ENCODE assay signal across 14 cellular contexts in the genomic region with DNA sequence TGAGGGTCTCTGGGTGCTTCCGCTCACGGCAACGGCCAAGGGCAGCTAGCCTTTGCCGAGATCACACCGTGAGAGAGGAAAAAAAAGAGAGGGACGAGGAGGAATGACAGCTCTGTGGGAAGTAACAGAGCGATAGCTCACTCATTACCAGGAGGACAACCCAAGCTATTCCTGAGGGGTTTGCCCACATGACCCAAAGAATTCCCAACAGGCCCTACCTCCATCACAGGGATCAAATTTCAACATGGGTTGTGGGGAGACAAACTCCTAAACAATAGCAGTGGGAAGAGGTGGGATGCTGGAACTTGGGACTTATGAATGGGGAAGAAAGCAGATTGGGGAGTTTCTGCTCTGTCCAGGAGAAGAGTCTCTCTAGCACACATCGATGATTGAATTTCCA.
DNase-seq lines count a peak whose midpoint lies in the region; FAIRE-seq and TF ChIP-seq lines count a peak whose summit lies in the region.
"Had no signal": no experiment of that assay in that cellular context is flagged by ENCODE, and none has a peak within 500 bp of the region (broad histone marks: within the 10 kb centered on the region; RNA-seq: fewer than 3 reads in every experiment).

No MANE protein-coding gene starts in this region.

- CTCF ChIA-PET in mammary epithelial cell (lab: Charles Lee; ENCODE audit: low non-redundant PET) (no interaction called here), MCF 10A (lab: Yijun Ruan, JAX) (no interaction called here), H1 (lab: Charles Lee; ENCODE audit: partially characterized antibody) (no interaction called here)

- H3K18ac ChIP-seq in H1 (ENCODE audit: extremely low read depth, low read length): no peak overlapping the region

- H3K4me1 Mint-ChIP-seq in MCF 10A (ENCODE audit: insufficient read depth, unreplicated experiment): no peaks in the 10 kb centered on the region
- H3K4me1 Mint-ChIP-seq: CD14-positive monocyte had no signal

- H3K27ac Mint-ChIP-seq in MCF 10A (ENCODE audit: low read depth, unreplicated experiment): no peak overlapping the region
- H3K27ac Mint-ChIP-seq: CD14-positive monocyte; CD8-positive, alpha-beta T cell had no signal

- H3K4ac ChIP-seq in H1 (replicated peaks; ENCODE audit: insufficient read length, low read depth, low read length): no peak overlapping the region

- no peak overlapping the region for H3K56ac ChIP-seq in H1 (replicated peaks; ENCODE audit: insufficient read length, low read depth, low read length)

- H2BK5ac ChIP-seq in H1 (ENCODE audit: low read depth, low read length): no peak overlapping the region

- H2BK12ac ChIP-seq in H1 (ENCODE audit: low read depth, low read length): no peak overlapping the region

- H3K27me3 Mint-ChIP-seq in MCF 10A (ENCODE audit: insufficient read depth, unreplicated experiment): peaks cover 5% of the 10 kb centered on the region

- H3K4me3 Mint-ChIP-seq in MCF 10A (ENCODE audit: unreplicated experiment): no peak overlapping the region
- H3K4me3 Mint-ChIP-seq: CD14-positive monocyte; CD8-positive, alpha-beta T cell had no signal

- H3K4me2 ChIP-seq in mammary epithelial cell (ENCODE audit: insufficient read depth, low read depth, low read length) (no peak overlapping the region), H1 (ENCODE audit: insufficient read depth in 1 of 2, low read depth in 2 of 2, low read length in 2 of 2) (no peak overlapping the region)

- H3K27ac ChIP-seq in mammary epithelial cell (ENCODE audit: insufficient read depth, low read depth, low read length): no peak overlapping the region
- H3K27ac ChIP-seq in H1 (ENCODE audit: low read depth, low read length): no peak overlapping the region
- H3K27ac ChIP-seq in iPS DF 6.9 (ENCODE audit: low read length): no peak overlapping the region
- no peak overlapping the region for H3K27ac ChIP-seq in ascending aorta
- H3K27ac ChIP-seq in kidney (ENCODE audit: low read depth in 2 of 2, low read length in 2 of 2): no peak overlapping the region
- H3K27ac ChIP-seq: 22Rv1 had no signal

- dilution Hi-C loops in mammary epithelial cell (cut with HindIII; ENCODE audit: low sequenced_read_pairs): no loop called here

- TF ChIP-seq POLR2A in H1 (IDR thresholded peaks at IDR 0.05; ENCODE audit: control extremely low read depth in 1 of 2, low read depth in 2 of 2, low read length in 2 of 2): no peak

- no peaks in the 10 kb centered on the region for H3K36me3 Mint-ChIP-seq in MCF 10A (ENCODE audit: insufficient read depth, unreplicated experiment)
- H3K36me3 Mint-ChIP-seq: CD14-positive monocyte; CD8-positive, alpha-beta T cell had no signal

- TF ChIP-seq CTCF in mammary epithelial cell (conservative IDR thresholded peaks at IDR 0.05 in 1 of 2, IDR thresholded peaks at IDR 0.05 in 1 of 2; ENCODE audit: extremely low read depth in 1 of 2, insufficient read depth in 1 of 2, low read depth in 1 of 2, low read length in 2 of 2) (no peak), MCF 10A (IDR thresholded peaks at IDR 0.05; ENCODE audit: unreplicated experiment) (no peak), H1 (IDR thresholded peaks at IDR 0.05; ENCODE audit: control extremely low read depth in 1 of 3, insufficient read depth in 1 of 3, low read depth in 1 of 3, low read length in 3 of 3) (no peak), ascending aorta (IDR thresholded peaks at IDR 0.05) (no peak), kidney (IDR thresholded peaks at IDR 0.05; ENCODE audit: borderline replicate concordance, extremely low read depth, insufficient read depth) (no peak)

- H2BK20ac ChIP-seq in H1 (ENCODE audit: low read length): no peak overlapping the region

- H3K9me3 ChIP-seq in mammary epithelial cell (replicated peaks; ENCODE audit: insufficient read depth, low read length) (no peaks in the 10 kb centered on the region), H1 (ENCODE audit: insufficient read depth in 2 of 2, low read depth in 1 of 2, low read length in 1 of 2) (no peaks in the 10 kb centered on the region), iPS DF 6.9 (ENCODE audit: control insufficient read depth, insufficient read depth, low read length) (no peaks in the 10 kb centered on the region), ascending aorta (no peaks in the 10 kb centered on the region), kidney (ENCODE audit: control insufficient read depth in 1 of 2, low read length in 2 of 2) (no peaks in the 10 kb centered on the region)

- H3K9ac ChIP-seq in mammary epithelial cell (ENCODE audit: insufficient read depth, low read length): no peak overlapping the region
- no peak overlapping the region for H3K9ac ChIP-seq in H1 (replicated peaks in 1 of 4; ENCODE audit: extremely low read depth in 1 of 4, low read depth in 3 of 4, low read length in 3 of 4)
- H3K9ac ChIP-seq in kidney (ENCODE audit: low read length in 2 of 2): no peak overlapping the region

- FAIRE-seq in H1 (lab: Jason Lieb, UNC) (no peak), kidney (lab: Jason Lieb, UNC) (no peak)

- intact Hi-C loops in mammary epithelial cell (cut with micrococcal nuclease) (no loop called here), MCF 10A (cut with micrococcal nuclease) (no loop called here), ascending aorta (cut with DNase I) (no loop called here), kidney (cut with DNase I) (no loop called here), head of caudate nucleus (cut with DNase I) (no loop called here)

- no peak overlapping the region for H3K4me3 ChIP-seq in mammary epithelial cell (replicated peaks in 1 of 3; ENCODE audit: insufficient read depth in 1 of 3, low read depth in 2 of 3, low read length in 3 of 3)
- no peak overlapping the region for H3K4me3 ChIP-seq in H1 (ENCODE audit: extremely low read depth in 1 of 4, insufficient read depth in 2 of 4, low read depth in 3 of 4, low read length in 4 of 4)
- H3K4me3 ChIP-seq in iPS DF 6.9 (ENCODE audit: low read length): no peak overlapping the region
- no peak overlapping the region for H3K4me3 ChIP-seq in ascending aorta
- H3K4me3 ChIP-seq in kidney (ENCODE audit: low read length in 2 of 2): no peak overlapping the region

- H2AK5ac ChIP-seq in H1 (ENCODE audit: low read depth, low read length): no peak overlapping the region

- no peak overlapping the region for H2BK15ac ChIP-seq in H1 (ENCODE audit: low read length)

- POLR2A ChIA-PET in MCF 10A (lab: Yijun Ruan, JAX): no interaction called here
- POLR2A ChIA-PET in H1 (lab: Charles Lee; ENCODE audit: partially characterized antibody): no interaction called here

- H3K14ac ChIP-seq in H1 (ENCODE audit: insufficient read length): no peak overlapping the region

- H3K23ac ChIP-seq in H1 (ENCODE audit: insufficient read length): no peak overlapping the region

- no peak overlapping the region for H4K91ac ChIP-seq in H1 (replicated peaks; ENCODE audit: insufficient read length, low read length)

- no peak overlapping the region for H4K8ac ChIP-seq in H1 (ENCODE audit: extremely low read depth, insufficient read depth, low read length)

- BruUV-seq in mammary epithelial cell (replicated peaks; lab: Mats Ljungman, UMichigan) (no TSS peak), MCF 10A (replicated peaks; lab: Mats Ljungman, UMichigan) (no TSS peak)

- H4K20me1 ChIP-seq in mammary epithelial cell (ENCODE audit: insufficient read depth, low read length) (no peaks in the 10 kb centered on the region), H1 (replicated peaks in 1 of 2; ENCODE audit: control insufficient read depth in 1 of 2, insufficient read depth in 2 of 2, low read length in 2 of 2) (no peaks in the 10 kb centered on the region)

- peaks cover 10% of the 10 kb centered on the region for H3K4me1 ChIP-seq in mammary epithelial cell (ENCODE audit: insufficient read depth, low read length)
- H3K4me1 ChIP-seq in H1 (replicated peaks in 1 of 4; ENCODE audit: control insufficient read depth in 3 of 4, insufficient read depth in 4 of 4, low read length in 3 of 4): no peaks in the 10 kb centered on the region
- no peaks in the 10 kb centered on the region; the same call in 1 of the 2 replicates for H3K4me1 ChIP-seq in iPS DF 6.9 (ENCODE audit: control insufficient read depth, insufficient read depth, low read length)
- no peaks in the 10 kb centered on the region for H3K4me1 ChIP-seq in ascending aorta
- H3K4me1 ChIP-seq in kidney (ENCODE audit: control insufficient read depth in 1 of 2, insufficient read depth in 1 of 2, low read depth in 1 of 2, low read length in 2 of 2): no peaks in the 10 kb centered on the region

- peak overlapping the region; percentile 18 for H2AFZ ChIP-seq in mammary epithelial cell (ENCODE audit: low read depth, low read length)
- peak overlapping the region; percentile 77; the same call in 1 of the 2 replicates for H2AFZ ChIP-seq in H1 (ENCODE audit: low read length)

- WGBS in mammary epithelial cell (ENCODE audit: low coverage, missing lambda C conversion rate): 94% methylated on average over 7 of the region's 8 CpGs
- WGBS in H1 (ENCODE audit: extremely low coverage in 1 of 2, insufficient coverage in 1 of 2, insufficient read length in 1 of 2, insufficient replicate concordance in 2 of 2, low coverage in 1 of 2, low lambda C conversion rate in 2 of 2, missing lambda C conversion rate in 1 of 2), 2 experiments: 82% methylated on average over 8 of the region's 8 CpGs; no CpG with 5 or more reads in 1 of the 2 experiments
- no CpG with 5 or more reads among the region's 8 CpGs for WGBS in iPS DF 6.9 (ENCODE audit: insufficient coverage, insufficient read length)

- H3K27me3 ChIP-seq in mammary epithelial cell (ENCODE audit: insufficient read depth, low read length) (no peaks in the 10 kb centered on the region), H1 (replicated peaks in 1 of 4; ENCODE audit: control insufficient read depth in 3 of 4, extremely low read depth in 1 of 4, insufficient read depth in 3 of 4, low read length in 3 of 4) (no peaks in the 10 kb centered on the region), iPS DF 6.9 (ENCODE audit: control insufficient read depth, insufficient read depth, low read length) (no peaks in the 10 kb centered on the region), ascending aorta (no peaks in the 10 kb centered on the region)

- H3K36me3 ChIP-seq in mammary epithelial cell (ENCODE audit: insufficient read depth, low read length) (no peaks in the 10 kb centered on the region), H1 (ENCODE audit: control insufficient read depth in 2 of 4, insufficient read depth in 4 of 4, low read length in 3 of 4) (no peaks in the 10 kb centered on the region), iPS DF 6.9 (ENCODE audit: control insufficient read depth, insufficient read depth, low read length) (no peaks in the 10 kb centered on the region), ascending aorta (no peaks in the 10 kb centered on the region), kidney (ENCODE audit: control insufficient read depth in 1 of 2, insufficient read depth in 2 of 2, low read length in 2 of 2) (no peaks in the 10 kb centered on the region)

- TF ChIP-seq EP300 in H1 (IDR thresholded peaks at IDR 0.05; ENCODE audit: borderline replicate concordance in 1 of 2, low read depth in 2 of 2, low read length in 2 of 2): no peak

- H3K79me1 ChIP-seq in H1 (ENCODE audit: low read depth, low read length): no peaks in the 10 kb centered on the region

- in situ Hi-C loops in mammary epithelial cell (cut with MboI; ENCODE audit: low sequenced_read_pairs in 2 of 2): no loop called here

- no peak for TF ChIP-seq RAD21 in H1 (IDR thresholded peaks at IDR 0.05 in 1 of 2, conservative IDR thresholded peaks at IDR 0.05 in 1 of 2; ENCODE audit: low read depth in 2 of 2, low read length in 2 of 2)

- H3K9me3 Mint-ChIP-seq in MCF 10A (ENCODE audit: unreplicated experiment): no peaks in the 10 kb centered on the region
- H3K9me3 Mint-ChIP-seq: CD8-positive, alpha-beta T cell had no signal

- H3K79me2 ChIP-seq in mammary epithelial cell (ENCODE audit: insufficient read depth, low read length) (no peaks in the 10 kb centered on the region), H1 (ENCODE audit: control insufficient read depth in 1 of 2, insufficient read depth in 2 of 2, low read length in 2 of 2) (no peaks in the 10 kb centered on the region)

- H4K5ac ChIP-seq in H1 (ENCODE audit: insufficient read length, low read depth, low read length): no peak overlapping the region

- no peak overlapping the region for H2BK120ac ChIP-seq in H1 (replicated peaks; ENCODE audit: low read depth, low read length)

- DNase-seq in mammary epithelial cell (no peak), MCF 10A (ENCODE audit: unreplicated experiment) (no peak), H1 (ENCODE audit: low read depth in 1 of 2, low spot score in 2 of 2) (no peak), iPS DF 6.9 (ENCODE audit: low read depth, low spot score) (peak; percentile 4), ascending aorta (ENCODE audit: low spot score in 2 of 2) (no peak), kidney (no peak), DMS 273 (lab: John Stamatoyannopoulos, UW; ENCODE audit: unreplicated experiment) (no peak), head of caudate nucleus (no peak)
- DNase-seq: CD8-positive, alpha-beta T cell; COR-L47; DMS53; H7 had no signal

- H3K23me2 ChIP-seq in H1 (ENCODE audit: low read depth, low read length): no peaks in the 10 kb centered on the region
